Comparison of ENCODE assay signal across 8 cellular contexts in genomic region chr4:190020790-190021717, GRCh38. TPM values are rescaled to one million over a fixed set of nuclear protein-coding genes. Genes with fewer than 3 reads are reported as not detected.
DNase-seq lines count a peak whose midpoint lies in the region; ATAC-seq and TF ChIP-seq lines count a peak whose summit lies in the region.

No MANE protein-coding gene starts in this region.

- intact Hi-C loops in head of caudate nucleus (cut with DNase I): no loop called here

- H3K4me1 Mint-ChIP-seq in activated T-helper 17 cell treated with anti-CD3 and anti-CD28 coated beads, Interleukin-2, amount 50 U/mL, for 72 hours: peaks cover 30% of the 10 kb centered on the region
- no peaks in the 10 kb centered on the region for H3K4me1 Mint-ChIP-seq in type B pancreatic cell (ENCODE audit: unreplicated experiment)

- H3K4me3 Mint-ChIP-seq in activated T-helper 17 cell treated with anti-CD3 and anti-CD28 coated beads, Interleukin-2, amount 50 U/mL, for 72 hours: peak overlapping the region; percentile 71
- H3K4me3 Mint-ChIP-seq in type B pancreatic cell: no peak overlapping the region

- peaks cover 24% of the 10 kb centered on the region for H3K36me3 Mint-ChIP-seq in activated T-helper 17 cell treated with anti-CD3 and anti-CD28 coated beads, Interleukin-2, amount 50 U/mL, for 72 hours (ENCODE audit: low read depth)
- no peaks in the 10 kb centered on the region for H3K36me3 Mint-ChIP-seq in type B pancreatic cell

- peaks cover 71% of the 10 kb centered on the region for H3K27me3 ChIP-seq in H7 (ENCODE audit: control insufficient read depth, insufficient read depth, low read length)
- H3K27me3 ChIP-seq in SJCRH30: no peaks in the 10 kb centered on the region

- peak; percentile 43 for ATAC-seq in activated T-helper 17 cell treated with anti-CD3 and anti-CD28 coated beads, Interleukin-2, amount 50 U/mL, for 72 hours (replicated peaks)
- no peak for ATAC-seq in GM21825 (IDR thresholded peaks at IDR 0.05; ENCODE audit: unreplicated experiment)

- no peak for TF ChIP-seq CTCF in type B pancreatic cell (conservative IDR thresholded peaks at IDR 0.05)

- peak overlapping the region; percentile 33 for H3K27ac Mint-ChIP-seq in activated T-helper 17 cell treated with anti-CD3 and anti-CD28 coated beads, Interleukin-2, amount 50 U/mL, for 72 hours
- H3K27ac Mint-ChIP-seq in type B pancreatic cell: no peak overlapping the region

- DNase-seq in H7 (peak; percentile 94), head of caudate nucleus (peak in 26 of 42 donors; percentile 8 to 67 (median 38)), skeletal muscle cell (ENCODE audit: low read depth) (no peak), type B pancreatic cell (ENCODE audit: extremely low spot score, unreplicated experiment) (no peak), SJCRH30 (no peak), middle frontal gyrus (ENCODE audit: extremely low spot score, low spot score) (no peak)

- no peaks in the 10 kb centered on the region for H3K4me1 ChIP-seq in SJCRH30

- no peak overlapping the region for H3K27ac ChIP-seq in SJCRH30

- H3K36me3 ChIP-seq in H7 (replicated peaks; ENCODE audit: control insufficient read depth, insufficient read depth, low read length) (no peaks in the 10 kb centered on the region), SJCRH30 (no peaks in the 10 kb centered on the region)

- no peaks in the 10 kb centered on the region for H3K9me3 Mint-ChIP-seq in activated T-helper 17 cell treated with anti-CD3 and anti-CD28 coated beads, Interleukin-2, amount 50 U/mL, for 72 hours
- H3K9me3 Mint-ChIP-seq in type B pancreatic cell: no peaks in the 10 kb centered on the region

- H3K27me3 Mint-ChIP-seq in activated T-helper 17 cell treated with anti-CD3 and anti-CD28 coated beads, Interleukin-2, amount 50 U/mL, for 72 hours: peaks cover 36% of the 10 kb centered on the region
- H3K27me3 Mint-ChIP-seq in type B pancreatic cell: no peaks in the 10 kb centered on the region

- H3K9me3 ChIP-seq in SJCRH30 (replicated peaks): no peaks in the 10 kb centered on the region

- H3K4me3 ChIP-seq in H7 (ENCODE audit: insufficient read depth, low read depth, low read length) (peak overlapping the region; percentile 42), skeletal muscle cell (ENCODE audit: low read depth, low read length) (peak overlapping the region; percentile 9), SJCRH30 (no peak overlapping the region)

RNA-seq across cellular contexts. Expression of gene FRG2, which starts 6.0 kb away (rescaled TPM):
- total RNA-seq in H7 (2014; rRNA removed; shearing (Covaris generic)): 0.18 TPM in 1 of 2 replicates, not detected in the other
- under 1 TPM in 1 of 2 donors, not detected in 1; 0.69 TPM for total RNA-seq in activated T-helper 17 cell treated with anti-CD3 and anti-CD28 coated beads, Interleukin-2, amount 50 U/mL, for 72 hours
- not detected in 2 replicates for total RNA-seq in type B pancreatic cell (ENCODE audit: low replicate concordance)
- 0.53 and 0.66 TPM in 2 replicates for total RNA-seq in SJCRH30 (2014; rRNA removed; shearing (Covaris generic))

RNA-seq across cellular contexts. Expression of gene DBET, which starts 43.2 kb away (rescaled TPM):
- total RNA-seq in H7 (2014; rRNA removed; shearing (Covaris generic)): not detected in 2 replicates
- total RNA-seq in activated T-helper 17 cell treated with anti-CD3 and anti-CD28 coated beads, Interleukin-2, amount 50 U/mL, for 72 hours: not detected
- total RNA-seq in type B pancreatic cell (ENCODE audit: low replicate concordance): not detected in 2 replicates
- not detected in 2 replicates for total RNA-seq in SJCRH30 (2014; rRNA removed; shearing (Covaris generic))

Comparison
In these comparisons a context has a peak if more than half of its experiments do, and no peak if none do; other contexts are left out.
1. DNase-seq: peak in H7 (single experiment) and head of caudate nucleus (26 of 42); none in skeletal muscle cell (single experiment), type B pancreatic cell (single experiment), SJCRH30 (0 of 2) and middle frontal gyrus (single experiment).